ENCODE assay signal across 7 cellular contexts in genomic region chr1:212315907-212316306, GRCh38. TPM values are rescaled to one million over a fixed set of nuclear protein-coding genes. Genes with fewer than 3 reads are reported as not detected.
DNase-seq lines count a peak whose midpoint lies in the region; ATAC-seq, FAIRE-seq and TF ChIP-seq lines count a peak whose summit lies in the region.

No MANE protein-coding gene starts in this region.

- CTCF ChIA-PET in K562 (lab: Yijun Ruan, JAX; ENCODE audit: low intra/inter-chr PET ratio), result interaction anchor here (0.7 to 1.2 kb wide), 4 partner anchors 9 to 617 kb away, joined by 3 to 5 read pairs (median 4); no protein-coding TSS in a partner anchor

- peak; percentile 89 for ATAC-seq in K562

- no peaks in the 10 kb centered on the region for H3K9me1 ChIP-seq in K562 (ENCODE audit: control insufficient read depth, insufficient read depth, low read length)

- H3K4me1 ChIP-seq in K562 (replicated peaks in 1 of 2; ENCODE audit: control insufficient read depth in 2 of 2, insufficient read depth in 2 of 2, low read length in 2 of 2) (no peaks in the 10 kb centered on the region), mesenchymal stem cell (ENCODE audit: control insufficient read depth, insufficient read depth, low read depth, low read length) (no peaks in the 10 kb centered on the region)

- no peak overlapping the region for H2BK15ac ChIP-seq in mesenchymal stem cell (ENCODE audit: low read depth, poor library complexity, severe bottlenecking)

- H2BK5ac ChIP-seq in mesenchymal stem cell (ENCODE audit: low read depth, low read length, poor library complexity, severe bottlenecking), result no peak overlapping the region

- peaks cover 79% of the 10 kb centered on the region for H3K79me2 ChIP-seq in K562 (ENCODE audit: control insufficient read depth, insufficient read depth, low read length)

- H3K9ac ChIP-seq in K562 (ENCODE audit: insufficient read depth in 1 of 2, low read depth in 2 of 2, low read length in 2 of 2) (no peak overlapping the region), mesenchymal stem cell (ENCODE audit: low read length) (no peak overlapping the region)

- H3K27ac ChIP-seq in K562 (ENCODE audit: extremely low read depth, low read depth, low read length), result no peak overlapping the region
- H3K27ac ChIP-seq in mesenchymal stem cell (ENCODE audit: low read length, poor library complexity, severe bottlenecking), result no peak overlapping the region

- no peak overlapping the region for H2BK12ac ChIP-seq in mesenchymal stem cell (ENCODE audit: low read length in 2 of 2)

- no peak for DNase-seq in LNCaP clone FGC (ENCODE audit: low read depth)
- peak in 1 of 4 experiments; percentile 55 for DNase-seq in K562 (ENCODE audit: extremely low read depth in 1 of 4, low spot score in 3 of 4)
- peak; percentile 38 for DNase-seq in mesenchymal stem cell
- no peak for DNase-seq in NCI-H2171 treated with DMSO at 0.1 percent for 48 hours (lab: John Stamatoyannopoulos, UW)
- no peak for DNase-seq in amniotic stem cell (lab: John Stamatoyannopoulos, UW)
- no peak for DNase-seq in occipital lobe (lab: John Stamatoyannopoulos, UW)

- H3K18ac ChIP-seq in mesenchymal stem cell (ENCODE audit: low read depth in 1 of 2, low read length in 2 of 2), result no peak overlapping the region

- intact Hi-C loops in K562 (cut with micrococcal nuclease), result loop anchor here (2.0 kb wide), 1 partner anchor 245 kb away; no protein-coding TSS in a partner anchor

- peaks cover 9% of the 10 kb centered on the region for H3K79me1 ChIP-seq in mesenchymal stem cell (replicated peaks; ENCODE audit: low read length, poor library complexity, severe bottlenecking)

- H3K4me3 ChIP-seq in LNCaP clone FGC (ENCODE audit: low read depth, low read length) (no peak overlapping the region), K562 (no peak overlapping the region), mesenchymal stem cell (ENCODE audit: insufficient read depth in 1 of 2, low read depth in 1 of 2, low read length in 2 of 2) (no peak overlapping the region)

- H3K23ac ChIP-seq in mesenchymal stem cell (ENCODE audit: low read length in 2 of 2), result no peak overlapping the region

- no peak overlapping the region for H4K91ac ChIP-seq in mesenchymal stem cell (ENCODE audit: low read length)

- no TSS peak for BruUV-seq in K562 (replicated peaks; lab: Mats Ljungman, UMichigan)

- FAIRE-seq in K562 (lab: Jason Lieb, UNC), result peak; percentile 46

- POLR2A ChIA-PET in K562 (lab: Yijun Ruan, JAX), result no interaction called here

- H3K14ac ChIP-seq in mesenchymal stem cell (ENCODE audit: low read length in 2 of 2), result no peak overlapping the region

- TF ChIP-seq RAD21 in K562 (CRISPR knock-in tag; conservative IDR thresholded peaks at IDR 0.05 in 1 of 2, IDR thresholded peaks at IDR 0.05 in 1 of 2), result peak; percentile 62 to 80

- TF ChIP-seq CTCF in GM12872 (IDR thresholded peaks at IDR 0.05; ENCODE audit: insufficient read depth, low read depth, low read length), result peak; percentile 38; the same call in 1 of the 3 replicates
- peak; percentile 44 for TF ChIP-seq CTCF in LNCaP clone FGC (IDR thresholded peaks at IDR 0.05; ENCODE audit: control insufficient read depth, extremely low read depth, insufficient read depth)
- TF ChIP-seq CTCF in K562 (IDR thresholded peaks at IDR 0.05 in 2 of 3, conservative IDR thresholded peaks at IDR 0.05 in 1 of 3; ENCODE audit: insufficient read depth in 2 of 3, low read depth in 1 of 3, low read length in 3 of 3), result peak; percentile 42 to 67 (median 48); a peak in 5 of 6 replicates

- no peak overlapping the region for H2BK120ac ChIP-seq in mesenchymal stem cell (ENCODE audit: low read depth, low read length)

- no peaks in the 10 kb centered on the region for H3K9me3 ChIP-seq in K562 (replicated peaks; ENCODE audit: control insufficient read depth, insufficient read depth, low read depth, low read length)
- H3K9me3 ChIP-seq in mesenchymal stem cell (ENCODE audit: control insufficient read depth, low read length), result no peaks in the 10 kb centered on the region

- no peak overlapping the region for H2AFZ ChIP-seq in K562 (ENCODE audit: low read depth, low read length)
- H2AFZ ChIP-seq in mesenchymal stem cell (ENCODE audit: low read depth, low read length), result no peak overlapping the region

- no peak overlapping the region for H2AK5ac ChIP-seq in mesenchymal stem cell (ENCODE audit: low read length, severe bottlenecking)

- TF ChIP-seq POLR2A in K562 (conservative IDR thresholded peaks at IDR 0.05), result no peak

- H3K36me3 ChIP-seq in K562 (ENCODE audit: control insufficient read depth, insufficient read depth, low read length) (peaks cover 15% of the 10 kb centered on the region; the same call in 2 of the 3 replicates), mesenchymal stem cell (ENCODE audit: control insufficient read depth in 1 of 2, insufficient read depth in 2 of 2, low read depth in 1 of 2, low read length in 2 of 2) (no peaks in the 10 kb centered on the region)

- H3K27me3 ChIP-seq in K562 (ENCODE audit: control insufficient read depth in 2 of 2, insufficient read depth in 2 of 2, low read length in 2 of 2) (no peaks in the 10 kb centered on the region), mesenchymal stem cell (ENCODE audit: control insufficient read depth in 1 of 2, insufficient read depth in 1 of 2, low read length in 2 of 2) (no peaks in the 10 kb centered on the region)

- in situ Hi-C loops in K562 (cut with MboI), result no loop called here

- H3K4me2 ChIP-seq in K562 (ENCODE audit: insufficient read depth, low read length) (no peak overlapping the region), mesenchymal stem cell (ENCODE audit: low read length, poor library complexity, severe bottlenecking) (no peak overlapping the region)

- TF ChIP-seq EP300 in K562 (IDR thresholded peaks at IDR 0.05; ENCODE audit: low read length), result no peak

- H4K20me1 ChIP-seq in K562 (replicated peaks; ENCODE audit: control insufficient read depth, insufficient read depth, low read length), result no peaks in the 10 kb centered on the region

- no peak overlapping the region for H4K8ac ChIP-seq in mesenchymal stem cell (ENCODE audit: low read length)

- H3K4ac ChIP-seq in mesenchymal stem cell (ENCODE audit: low read depth in 1 of 2, low read length in 2 of 2), result no peak overlapping the region

TF ChIP-seq in K562, 482 proteins besides CTCF, POLR2A, EP300 and RAD21 (continues in another document):
- TF ChIP-seq SMC3 (conservative IDR thresholded peaks at IDR 0.05; ENCODE audit: insufficient read depth, low read depth, low read length) (0 out of 2 replicates have a peak, but pooled peaks have one; percentile 42), NR0B1 (IDR thresholded peaks at IDR 0.05; ENCODE audit: partially characterized antibody) (no peak), ZNF121 (CRISPR knock-in tag; conservative IDR thresholded peaks at IDR 0.05) (no peak)

RNA-seq across cellular contexts. Expression of gene PPP2R5A, which starts 30.7 kb away (rescaled TPM):
- 22.5 and 38.1 TPM in 2 replicates for total RNA-seq in K562 (2011; cell fraction: chromatin; rRNA removed; ENCODE audit: low replicate concordance)
- 17.6 and 18.8 TPM in 2 replicates for total RNA-seq in K562 (2011; cell fraction: nucleolus; rRNA removed)
- total RNA-seq in K562 (2011; cell fraction: nucleoplasm; rRNA removed), result 24.0 and 38.3 TPM in 2 replicates
- total RNA-seq in K562 (2014; rRNA removed) (57.2 and 59.8 TPM in 2 replicates), K562 (2014; rRNA removed; fragmentation: Illumina TruSeq; extraction: Trizol) (64.3 and 73.5 TPM in 2 replicates), K562 (2015; rRNA removed; fragmentation: Illumina TruSeq; extraction: Trizol) (66.1 and 69.6 TPM in 2 replicates), K562 (2021) (70.9 and 71.1 TPM in 2 replicates), occipital lobe (34.5 TPM)
- polyA plus RNA-seq in K562 (2011; rRNA removed) (79.3 and 106 TPM in 2 replicates), K562 (2014; fragmentation: Illumina TruSeq; extraction: Trizol) (62.9 and 71.3 TPM in 2 replicates), K562 (2014; fragmentation: Nextera tagmentation; extraction: Ambion mirVana) (10 to 100 TPM; 26.9 to 31.2 TPM), K562 (2014; rRNA removed) (53.8 and 62.2 TPM in 2 replicates)
- polyA plus RNA-seq in K562 (2011; cell fraction: cytosol; rRNA removed), result 37.4 and 45.8 TPM in 2 replicates
- 26.6 and 37.4 TPM in 2 replicates for polyA plus RNA-seq in K562 (2011; cell fraction: nucleus; rRNA removed)
- polyA plus RNA-seq in K562 (2012), result 45.3 and 51.5 TPM in 2 replicates
- polyA minus RNA-seq in K562 (2011; rRNA and poly(A)+ RNA removed), result 59.4 and 61.4 TPM in 2 replicates
- 33.0 and 37.2 TPM in 2 replicates for polyA minus RNA-seq in K562 (2011; cell fraction: cytosol; rRNA and poly(A)+ RNA removed)
- 25.4 and 30.1 TPM in 2 replicates for polyA minus RNA-seq in K562 (2011; cell fraction: nucleus; rRNA and poly(A)+ RNA removed)
- polyA plus RNA-seq in mesenchymal stem cell (2013, experiment 1 of 2), result 19.1 TPM
- 19.9 TPM for polyA plus RNA-seq in mesenchymal stem cell (2013, experiment 2 of 2)
